9 cellular contexts compared by ENCODE assay signal in the genomic region with DNA sequence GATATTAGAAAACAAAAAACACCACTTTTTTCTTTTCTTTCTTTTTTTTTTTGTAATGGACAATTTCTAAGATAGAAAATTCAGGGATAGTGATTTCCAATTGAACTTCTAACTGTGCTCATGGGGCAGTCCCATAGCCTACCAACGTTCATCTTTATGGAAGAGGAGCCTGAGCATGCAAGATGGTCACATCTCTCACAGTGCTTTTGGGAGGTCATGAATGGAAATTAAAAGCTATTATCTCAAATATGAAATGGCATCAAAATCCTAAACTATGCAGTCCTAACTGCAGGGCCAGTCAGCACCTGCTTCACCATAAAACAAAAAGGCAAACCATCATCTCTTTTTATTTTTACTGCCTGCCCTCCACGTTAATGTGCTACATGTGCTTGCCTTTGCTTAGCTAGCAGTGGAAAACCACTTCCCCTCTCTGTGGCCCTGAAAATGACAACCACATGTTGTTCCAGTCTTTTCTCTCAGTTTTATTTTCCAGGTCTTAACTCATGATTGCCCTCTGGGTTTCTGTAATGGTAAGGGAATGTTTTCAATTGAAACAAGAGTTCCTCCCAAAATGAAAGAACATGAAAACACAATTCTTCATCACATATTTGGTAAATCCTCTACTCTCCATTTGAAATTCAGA. TPM values are rescaled to one million over a fixed set of nuclear protein-coding genes. Genes with fewer than 3 reads are reported as not detected.
A peak's percentile ranks its signal among the peaks of the same experiment; 100 is the strongest.
DNase-seq lines count a peak whose midpoint lies in the region; ATAC-seq and TF ChIP-seq lines count a peak whose summit lies in the region.
"Had no signal": no experiment of that assay in that cellular context is flagged by ENCODE, and none has a peak within 500 bp of the region (broad histone marks: within the 10 kb centered on the region; RNA-seq: fewer than 3 reads in every experiment).

No MANE protein-coding gene starts in this region.

- intact Hi-C loops in PC-3 (cut with micrococcal nuclease), result no loop called here

- CTCF ChIA-PET in AG04450 (lab: Charles Lee), result no interaction called here
- CTCF ChIA-PET in PC-3 (lab: Charles Lee), result no interaction called here
- CTCF ChIA-PET in GM10248 (lab: Yijun Ruan, JAX), result interaction anchor here (0.9 to 1.8 kb wide), 6 partner anchors 12 to 120 kb away, joined by 3 to 4 read pairs (median 4); no protein-coding TSS in a partner anchor

- no peak overlapping the region for H3K4me2 ChIP-seq in PC-3 (ENCODE audit: low read length)

- H3K9ac ChIP-seq in PC-3 (ENCODE audit: low read length), result no peak overlapping the region

- TF ChIP-seq CTCF in AG04450 (IDR thresholded peaks at IDR 0.05; ENCODE audit: low read depth, low read length) (0 out of 2 replicates have a peak, but pooled peaks have one; percentile 5), choroid plexus epithelial cell (conservative IDR thresholded peaks at IDR 0.05; ENCODE audit: low read depth, low read length) (peak; percentile 4), PC-3 (conservative IDR thresholded peaks at IDR 0.05; ENCODE audit: low read depth, low read length) (no peak), GM10248 (IDR thresholded peaks at IDR 0.05; ENCODE audit: control extremely low read depth, extremely low read depth, low read depth, missing control alignments) (no peak)

- H3K27ac ChIP-seq in AG04450 (ENCODE audit: low read depth, low read length) (no peak overlapping the region), PC-3 (ENCODE audit: low read length) (no peak overlapping the region)
- H3K27ac ChIP-seq: C4-2B had no signal

- no peaks in the 10 kb centered on the region for H4K20me1 ChIP-seq in PC-3 (ENCODE audit: low read length)

- no peak overlapping the region for H2AFZ ChIP-seq in PC-3 (ENCODE audit: low read length)

- no peaks in the 10 kb centered on the region for H3K9me2 ChIP-seq in PC-3 (replicated peaks; ENCODE audit: low read length)

- H3K79me2 ChIP-seq in PC-3 (ENCODE audit: low read length), result no peaks in the 10 kb centered on the region

- H3F3A ChIP-seq in PC-3 (ENCODE audit: low read length, unreplicated experiment), result no peaks in the 10 kb centered on the region

- POLR2A ChIA-PET in AG04450 (lab: Yijun Ruan, JAX) (no interaction called here), PC-3 (lab: Charles Lee; ENCODE audit: unreplicated experiment) (no interaction called here), GM10248 (lab: Yijun Ruan, JAX) (no interaction called here)

- H3K27me3 ChIP-seq in AG04450 (ENCODE audit: control insufficient read depth, insufficient read depth, low read length) (no peaks in the 10 kb centered on the region), PC-3 (ENCODE audit: low read length) (no peaks in the 10 kb centered on the region)

- DNase-seq in AG04450 (ENCODE audit: low read depth, low spot score) (no peak), KG1 (lab: John Stamatoyannopoulos, UW) (peak; percentile 24), choroid plexus epithelial cell (ENCODE audit: low read depth) (peak; percentile 40), PC-3 (no peak), GM10248 (ENCODE audit: extremely low spot score) (no peak), NK-92 (lab: John Stamatoyannopoulos, UW; ENCODE audit: unreplicated experiment) (no peak), SIG-M5 treated with dmso at 0.1 percent for 504 hours (lab: John Stamatoyannopoulos, UW; ENCODE audit: unreplicated experiment) (no peak)

- no peaks in the 10 kb centered on the region for H3K9me3 ChIP-seq in AG04450 (ENCODE audit: control insufficient read depth, insufficient read depth, low read length)
- no peaks in the 10 kb centered on the region for H3K9me3 ChIP-seq in PC-3 (ENCODE audit: low read length)

- no peaks in the 10 kb centered on the region for H3K4me1 ChIP-seq in PC-3 (ENCODE audit: insufficient read depth, low read length)

- no peaks in the 10 kb centered on the region for H3K36me3 ChIP-seq in PC-3 (ENCODE audit: low read depth, low read length)

- ATAC-seq in GM19463 (IDR thresholded peaks at IDR 0.05; ENCODE audit: unreplicated experiment) (peak; percentile 71), PC-3 (no peak)

- H3K4me3 ChIP-seq in AG04450 (ENCODE audit: low read depth, low read length) (no peak overlapping the region), choroid plexus epithelial cell (ENCODE audit: low read depth, low read length) (no peak overlapping the region), PC-3 (ENCODE audit: low read length) (no peak overlapping the region)

- no TSS peak for BruUV-seq in PC-3 (replicated peaks; lab: Mats Ljungman, UMichigan)

RNA-seq across cellular contexts. Expression of a gene that starts 16.7 kb away (rescaled TPM):
- not detected in 2 replicates for polyA plus RNA-seq in AG04450 (2011; rRNA removed)
- not detected in 2 replicates for polyA minus RNA-seq in AG04450 (2011; rRNA and poly(A)+ RNA removed)
- not detected in 2 replicates for total RNA-seq in PC-3 (2014; rRNA removed)

RNA-seq across cellular contexts. Expression of a gene that starts 29.6 kb away (rescaled TPM):
- 8.5 and 12.1 TPM in 2 replicates for polyA plus RNA-seq in AG04450 (2011; rRNA removed)
- polyA minus RNA-seq in AG04450 (2011; rRNA and poly(A)+ RNA removed), result 3.7 and 8.3 TPM in 2 replicates
- not detected in 2 replicates for total RNA-seq in PC-3 (2014; rRNA removed)

Comparison
In these comparisons a context has a peak if more than half of its experiments do, and no peak if none do; other contexts are left out.
1. DNase-seq: peak in KG1 (single experiment) and choroid plexus epithelial cell (single experiment); none in AG04450 (single experiment), PC-3 (single experiment), GM10248 (single experiment), NK-92 (single experiment) and SIG-M5 treated with dmso at 0.1 percent for 504 hours (single experiment).
2. CTCF ChIP-seq: peak in AG04450 (single experiment) and choroid plexus epithelial cell (single experiment); none in PC-3 (single experiment) and GM10248 (single experiment).